Comparison of ENCODE assay signal across 7 cellular contexts in the genomic region with DNA sequence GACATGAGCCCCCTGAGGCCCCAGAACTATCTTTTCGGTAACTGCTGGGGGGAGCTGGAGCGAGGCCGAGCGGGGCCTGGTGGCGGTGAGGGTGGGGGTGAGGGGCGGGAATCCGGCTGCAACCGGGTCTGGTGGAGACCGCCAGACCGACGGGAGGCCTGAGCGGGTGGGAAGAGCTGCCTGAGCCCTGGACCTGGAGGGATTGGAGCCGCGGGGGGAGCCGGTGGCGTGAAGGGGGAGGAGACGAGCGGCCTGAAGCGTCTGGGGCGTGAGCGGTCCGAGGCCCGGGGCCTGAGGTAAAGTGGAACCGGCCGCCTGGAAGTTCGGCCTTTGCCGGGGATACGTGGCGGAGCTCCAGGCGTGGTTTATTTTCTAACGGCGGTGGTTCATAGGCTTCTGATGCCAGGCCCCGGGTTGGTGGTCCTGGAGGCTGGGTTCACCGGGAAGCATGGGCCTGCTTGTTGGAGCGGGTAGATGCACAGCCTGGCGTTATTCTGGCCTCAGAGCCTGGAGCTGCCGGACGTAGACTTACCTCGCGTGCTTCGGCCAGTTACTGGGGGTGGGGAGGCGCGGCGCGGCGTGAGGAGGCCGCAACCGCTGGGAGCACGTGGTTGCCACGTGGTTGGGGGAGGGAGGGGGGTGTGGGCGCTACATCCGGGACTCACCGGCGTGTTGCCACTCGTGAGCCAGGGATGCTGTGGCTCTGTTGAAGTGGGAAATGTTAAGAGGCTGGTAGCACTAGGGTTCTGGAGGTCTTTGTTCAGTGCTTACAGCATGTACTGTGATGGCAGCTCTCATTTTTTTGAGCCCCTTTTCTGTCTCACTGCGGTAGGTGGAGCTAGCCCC. TPM values are rescaled to one million over a fixed set of nuclear protein-coding genes. Genes with fewer than 3 reads are reported as not detected.
DNase-seq lines count a peak whose midpoint lies in the region; ATAC-seq and TF ChIP-seq lines count a peak whose summit lies in the region.

No MANE protein-coding gene starts in this region.

- TF ChIP-seq CTCF in WI38 (IDR thresholded peaks at IDR 0.05; ENCODE audit: low read depth, low read length) (no peak), mammary epithelial cell (conservative IDR thresholded peaks at IDR 0.05 in 1 of 2, IDR thresholded peaks at IDR 0.05 in 1 of 2; ENCODE audit: extremely low read depth in 1 of 2, insufficient read depth in 1 of 2, low read depth in 1 of 2, low read length in 2 of 2) (no peak)

- ATAC-seq in GM18499 (IDR thresholded peaks at IDR 0.05; ENCODE audit: insufficient read depth, unreplicated experiment), result peak; percentile 1
- ATAC-seq in HG02610 (IDR thresholded peaks at IDR 0.05; ENCODE audit: unreplicated experiment), result peak; percentile 33

- H3K4me1 ChIP-seq in mammary epithelial cell (ENCODE audit: insufficient read depth, low read length), result peaks cover 31% of the 10 kb centered on the region

- peaks cover 30% of the 10 kb centered on the region for H3K36me3 ChIP-seq in mammary epithelial cell (ENCODE audit: insufficient read depth, low read length)

- 6% methylated on average over 17 of the region's 56 CpGs for WGBS in mammary epithelial cell (ENCODE audit: low coverage, missing lambda C conversion rate)

- intact Hi-C loops in mammary epithelial cell (cut with micrococcal nuclease), result no loop called here

- BruUV-seq in mammary epithelial cell (replicated peaks; lab: Mats Ljungman, UMichigan), result no TSS peak

- H3K9me3 ChIP-seq in mammary epithelial cell (replicated peaks; ENCODE audit: insufficient read depth, low read length), result no peaks in the 10 kb centered on the region

- H2AFZ ChIP-seq in mammary epithelial cell (ENCODE audit: low read depth, low read length), result no peak overlapping the region

- H3K4me3 ChIP-seq in WI38 (ENCODE audit: low read depth, low read length) (peak overlapping the region; percentile 90), mammary epithelial cell (replicated peaks in 1 of 3; ENCODE audit: insufficient read depth in 1 of 3, low read depth in 2 of 3, low read length in 3 of 3) (peak overlapping the region; percentile 75 to 95 (median 85))

- H3K4me2 ChIP-seq in mammary epithelial cell (ENCODE audit: insufficient read depth, low read depth, low read length), result peak overlapping the region; percentile 90

- no peaks in the 10 kb centered on the region for H3K27me3 ChIP-seq in mammary epithelial cell (ENCODE audit: insufficient read depth, low read length)

- H3K27ac ChIP-seq in mammary epithelial cell (ENCODE audit: insufficient read depth, low read depth, low read length), result peak overlapping the region; percentile 87

- DNase-seq in NCI-H1417 (lab: John Stamatoyannopoulos, UW) (peak; percentile 47 to 78 (median 66)), mammary epithelial cell (peak; percentile 74), inferior parietal cortex (ENCODE audit: extremely low spot score) (peak; percentile 62)
- peak; percentile 72 to 82 for DNase-seq in stimulated activated CD4-positive, alpha-beta T cell treated with anti-CD3 and anti-CD28 coated beads, Interleukin-12 subunit alpha, Interleukin-12 subunit beta, amount 100 ng/mL, for 24 hours (ENCODE audit: low read depth in 2 of 2)

- CTCF ChIA-PET in mammary epithelial cell (lab: Charles Lee; ENCODE audit: low non-redundant PET), result interaction anchor here (0.5 kb wide), 1 partner anchor 348 kb away, joined by 4 read pairs; no protein-coding TSS in a partner anchor

- H3K79me2 ChIP-seq in mammary epithelial cell (ENCODE audit: insufficient read depth, low read length), result peaks cover 62% of the 10 kb centered on the region

- H4K20me1 ChIP-seq in mammary epithelial cell (ENCODE audit: insufficient read depth, low read length), result peaks cover 41% of the 10 kb centered on the region

- dilution Hi-C loops in mammary epithelial cell (cut with HindIII; ENCODE audit: low sequenced_read_pairs), result no loop called here

- H3K9ac ChIP-seq in mammary epithelial cell (ENCODE audit: insufficient read depth, low read length), result peak overlapping the region; percentile 81

- in situ Hi-C loops in mammary epithelial cell (cut with MboI; ENCODE audit: low sequenced_read_pairs in 2 of 2), result no loop called here

RNA-seq across cellular contexts. Expression of a gene that starts 0.5 kb away (rescaled TPM):
- 1,000 to 10,000 TPM in 1 of 2 donors, 100 to 1,000 TPM in 1; 697 to 1,594 TPM for total RNA-seq in mammary epithelial cell
- 4,940 TPM for polyA plus RNA-seq in mammary epithelial cell
- polyA minus RNA-seq in mammary epithelial cell, result 938 TPM

RNA-seq across cellular contexts. Expression of a gene that starts 31.3 kb away (rescaled TPM):
- total RNA-seq in mammary epithelial cell, result under 1 TPM in 1 of 2 donors, not detected in 1; 0.24 TPM
- polyA plus RNA-seq in mammary epithelial cell, result not detected
- not detected for polyA minus RNA-seq in mammary epithelial cell

Comparison
In these comparisons a context has a peak if more than half of its experiments do, and no peak if none do; other contexts are left out.
1. Peak in every context shown above with its lines: DNase-seq, ATAC-seq, H3K4me3 ChIP-seq and H3K27ac ChIP-seq.